22 cellular contexts compared by ENCODE assay signal in the genomic region with DNA sequence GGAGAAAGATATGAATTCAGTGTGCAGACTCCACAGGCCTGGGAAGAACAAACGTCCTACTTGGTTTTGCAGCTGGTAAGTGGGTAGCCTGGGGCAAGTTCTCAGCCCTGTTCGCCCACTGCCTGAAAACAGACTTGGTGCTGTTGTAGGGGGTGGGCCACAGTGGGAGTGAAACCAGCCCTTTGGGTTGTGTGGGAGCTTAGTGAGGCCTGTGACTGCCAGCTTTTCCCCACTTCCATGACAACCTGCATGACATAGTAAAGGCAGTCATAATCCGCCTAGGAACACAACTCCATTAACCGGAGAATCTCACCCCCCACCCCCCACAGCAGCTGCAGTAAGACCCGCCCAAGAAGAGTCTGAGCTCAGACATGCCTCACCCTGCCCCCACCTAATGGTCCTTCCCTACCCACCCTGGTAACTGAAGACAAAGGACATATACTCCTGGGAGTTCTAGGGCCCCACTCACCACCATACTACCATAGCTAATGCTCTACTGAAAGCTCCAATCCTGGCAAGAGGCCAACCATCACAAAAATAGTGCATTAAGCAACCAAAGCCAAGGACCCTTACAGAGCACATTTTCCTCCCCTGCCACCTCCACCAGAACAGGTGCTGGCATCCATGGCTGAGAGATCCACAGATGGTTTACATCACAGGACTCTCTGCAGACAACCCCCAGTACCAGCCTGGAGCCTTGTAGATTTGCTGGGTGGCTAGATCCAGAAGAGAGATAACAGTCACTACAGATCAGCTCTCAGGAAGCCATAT. TPM values are rescaled to one million over a fixed set of nuclear protein-coding genes. Genes with fewer than 3 reads are reported as not detected.
DNase-seq lines count a peak whose midpoint lies in the region; ATAC-seq, FAIRE-seq and TF ChIP-seq lines count a peak whose summit lies in the region.
"Had no signal": no experiment of that assay in that cellular context is flagged by ENCODE, and none has a peak within 500 bp of the region (broad histone marks: within the 10 kb centered on the region; RNA-seq: fewer than 3 reads in every experiment).

No MANE protein-coding gene starts in this region.

- no peak for ATAC-seq in K562
- ATAC-seq in activated T-helper 17 cell treated with anti-CD3 and anti-CD28 coated beads, Interleukin-2, amount 50 U/mL, for 72 hours (replicated peaks): no peak
- ATAC-seq in GM18505 (IDR thresholded peaks at IDR 0.05; ENCODE audit: unreplicated experiment): no peak
- ATAC-seq: T-cell had no signal

- no peak for TF ChIP-seq RAD21 in K562 (CRISPR knock-in tag; conservative IDR thresholded peaks at IDR 0.05 in 1 of 2, IDR thresholded peaks at IDR 0.05 in 1 of 2)

- no peak overlapping the region for H2AFZ ChIP-seq in K562 (ENCODE audit: low read depth, low read length)
- H2AFZ ChIP-seq: GM23248 had no signal

- H3K36me3 ChIP-seq in K562 (ENCODE audit: control insufficient read depth, insufficient read depth, low read length): no peaks in the 10 kb centered on the region

- no TSS peak for BruUV-seq in K562 (replicated peaks; lab: Mats Ljungman, UMichigan)

- H3K4me3 Mint-ChIP-seq in activated naive CD8-positive, alpha-beta T cell: no peak overlapping the region
- no peak overlapping the region for H3K4me3 Mint-ChIP-seq in activated naive CD8-positive, alpha-beta T cell treated with anti-CD3 and anti-CD28 coated beads for 36 hours
- no peak overlapping the region for H3K4me3 Mint-ChIP-seq in activated T-helper 17 cell treated with anti-CD3 and anti-CD28 coated beads, Interleukin-2, amount 50 U/mL, for 72 hours
- H3K4me3 Mint-ChIP-seq: CD4-positive, CD25-positive, alpha-beta regulatory T cell; IgD-negative memory B cell had no signal

- in situ Hi-C loops in K562 (cut with MboI): no loop called here

- no peak overlapping the region for H3K4me3 ChIP-seq in K562
- H3K4me3 ChIP-seq: GM23248 had no signal

- H3K27ac ChIP-seq in K562 (ENCODE audit: extremely low read depth, low read depth, low read length): no peak overlapping the region
- H3K27ac ChIP-seq: GM23248 had no signal

- WGBS in K562 (ENCODE audit: insufficient coverage, low coverage, missing lambda C conversion rate): 0% methylated on average over 5 of the region's 5 CpGs

- H3K4me1 Mint-ChIP-seq in activated naive CD8-positive, alpha-beta T cell (ENCODE audit: low read depth): peaks cover 69% of the 10 kb centered on the region
- peaks cover 34% of the 10 kb centered on the region for H3K4me1 Mint-ChIP-seq in activated naive CD8-positive, alpha-beta T cell treated with anti-CD3 and anti-CD28 coated beads for 36 hours
- H3K4me1 Mint-ChIP-seq in activated T-helper 17 cell treated with anti-CD3 and anti-CD28 coated beads, Interleukin-2, amount 50 U/mL, for 72 hours: no peaks in the 10 kb centered on the region

- CTCF ChIA-PET in K562 (lab: Yijun Ruan, JAX; ENCODE audit: low intra/inter-chr PET ratio): no interaction called here

- FAIRE-seq in K562 (lab: Jason Lieb, UNC): no peak
- FAIRE-seq: GM12892 had no signal

- no peaks in the 10 kb centered on the region for H3K4me1 ChIP-seq in K562 (replicated peaks in 1 of 2; ENCODE audit: control insufficient read depth in 2 of 2, insufficient read depth in 2 of 2, low read length in 2 of 2)

- DNase-seq in activated naive CD8-positive, alpha-beta T cell treated with anti-CD3 and anti-CD28 coated beads for 36 hours: no peak
- DNase-seq in NCI-H2171 treated with DMSO at 0.1 percent for 48 hours (lab: John Stamatoyannopoulos, UW) (peak; percentile 77), K562 (ENCODE audit: extremely low read depth in 1 of 4, low spot score in 3 of 4) (no peak), H4 (ENCODE audit: low spot score) (no peak), LoVo (ENCODE audit: low spot score) (no peak)
- DNase-seq: AML-193; CD4-positive, CD25-positive, alpha-beta regulatory T cell; DND-41; GDM1; GM23248; NCI-H1048; NCI-H2081; NK-92 treated with Interleukin-12 subunit alpha and Interleukin-12 subunit beta, amount 100 ng/mL, for 24 hours; OCI-M1; T-cell had no signal

- no peaks in the 10 kb centered on the region for H4K20me1 ChIP-seq in K562 (replicated peaks; ENCODE audit: control insufficient read depth, insufficient read depth, low read length)

- no peaks in the 10 kb centered on the region; a peak in 1 of 5 replicates for H3K27me3 ChIP-seq in K562 (ENCODE audit: control insufficient read depth in 2 of 2, insufficient read depth in 2 of 2, low read length in 2 of 2)

- no peak for TF ChIP-seq EP300 in K562 (IDR thresholded peaks at IDR 0.05; ENCODE audit: low read length)

- TF ChIP-seq POLR2A in K562 (conservative IDR thresholded peaks at IDR 0.05) (no peak), GM18505 (IDR thresholded peaks at IDR 0.05; ENCODE audit: borderline replicate concordance, extremely low read depth, insufficient read depth, insufficient read length) (no peak)

- no peaks in the 10 kb centered on the region for H3K9me1 ChIP-seq in K562 (ENCODE audit: control insufficient read depth, insufficient read depth, low read length)

- H3K4me2 ChIP-seq in K562 (ENCODE audit: insufficient read depth, low read length): no peak overlapping the region

- intact Hi-C loops in K562 (cut with micrococcal nuclease): no loop called here

- no peaks in the 10 kb centered on the region for H3K9me3 ChIP-seq in K562 (replicated peaks; ENCODE audit: control insufficient read depth, insufficient read depth, low read depth, low read length)

- peaks cover 5% of the 10 kb centered on the region for H3K36me3 Mint-ChIP-seq in activated naive CD8-positive, alpha-beta T cell
- peaks cover 12% of the 10 kb centered on the region for H3K36me3 Mint-ChIP-seq in activated naive CD8-positive, alpha-beta T cell treated with anti-CD3 and anti-CD28 coated beads for 36 hours
- no peaks in the 10 kb centered on the region for H3K36me3 Mint-ChIP-seq in activated T-helper 17 cell treated with anti-CD3 and anti-CD28 coated beads, Interleukin-2, amount 50 U/mL, for 72 hours (ENCODE audit: low read depth)
- H3K36me3 Mint-ChIP-seq: CD4-positive, CD25-positive, alpha-beta regulatory T cell; IgD-negative memory B cell; T-cell had no signal

- peaks cover 22% of the 10 kb centered on the region for H3K9me3 Mint-ChIP-seq in activated naive CD8-positive, alpha-beta T cell (ENCODE audit: low read depth)
- H3K9me3 Mint-ChIP-seq in activated naive CD8-positive, alpha-beta T cell treated with anti-CD3 and anti-CD28 coated beads for 36 hours: peaks cover 16% of the 10 kb centered on the region
- peaks cover 9% of the 10 kb centered on the region for H3K9me3 Mint-ChIP-seq in activated T-helper 17 cell treated with anti-CD3 and anti-CD28 coated beads, Interleukin-2, amount 50 U/mL, for 72 hours

- no peaks in the 10 kb centered on the region for H3K27me3 Mint-ChIP-seq in activated naive CD8-positive, alpha-beta T cell
- no peaks in the 10 kb centered on the region for H3K27me3 Mint-ChIP-seq in activated naive CD8-positive, alpha-beta T cell treated with anti-CD3 and anti-CD28 coated beads for 36 hours
- H3K27me3 Mint-ChIP-seq in activated T-helper 17 cell treated with anti-CD3 and anti-CD28 coated beads, Interleukin-2, amount 50 U/mL, for 72 hours: peaks cover 2% of the 10 kb centered on the region
- H3K27me3 Mint-ChIP-seq: T-cell had no signal

- H3K27ac Mint-ChIP-seq in activated naive CD8-positive, alpha-beta T cell: peak overlapping the region; percentile 11
- H3K27ac Mint-ChIP-seq in activated naive CD8-positive, alpha-beta T cell treated with anti-CD3 and anti-CD28 coated beads for 36 hours: no peak overlapping the region
- no peak overlapping the region for H3K27ac Mint-ChIP-seq in activated T-helper 17 cell treated with anti-CD3 and anti-CD28 coated beads, Interleukin-2, amount 50 U/mL, for 72 hours
- H3K27ac Mint-ChIP-seq: IgD-negative memory B cell had no signal

- no peaks in the 10 kb centered on the region for H3K79me2 ChIP-seq in K562 (ENCODE audit: control insufficient read depth, insufficient read depth, low read length)

- POLR2A ChIA-PET in K562 (lab: Yijun Ruan, JAX): interaction anchor here (0.7 kb wide), 1 partner anchor 14 kb away, joined by 3 read pairs; no protein-coding TSS in a partner anchor

- no peak overlapping the region for H3K9ac ChIP-seq in K562 (ENCODE audit: insufficient read depth in 1 of 2, low read depth in 2 of 2, low read length in 2 of 2)
- H3K9ac ChIP-seq: GM23248 had no signal

- no peak for TF ChIP-seq CTCF in K562 (IDR thresholded peaks at IDR 0.05 in 2 of 3, conservative IDR thresholded peaks at IDR 0.05 in 1 of 3; ENCODE audit: insufficient read depth in 2 of 3, low read depth in 1 of 3, low read length in 3 of 3)

TF ChIP-seq in K562, 482 proteins besides CTCF, POLR2A, EP300 and RAD21 (continues in another document):
- TF ChIP-seq ZFP36 (IDR thresholded peaks at IDR 0.05; ENCODE audit: low read depth, low read length, partially characterized antibody): peak; percentile 13

RNA-seq across cellular contexts. Expression of a gene that starts 39.8 kb away (rescaled TPM):
- not detected for total RNA-seq in activated naive CD8-positive, alpha-beta T cell treated with anti-CD3 and anti-CD28 coated beads for 36 hours
- not detected in 2 replicates for total RNA-seq in K562 (2011; cell fraction: chromatin; rRNA removed; ENCODE audit: low replicate concordance)
- total RNA-seq in K562 (2011; cell fraction: nucleolus; rRNA removed): not detected in 2 replicates
- total RNA-seq in K562 (2011; cell fraction: nucleoplasm; rRNA removed): not detected in 2 replicates
- total RNA-seq in K562 (2014; rRNA removed) (not detected in 2 replicates), K562 (2014; rRNA removed; fragmentation: Illumina TruSeq; extraction: Trizol) (not detected in 2 replicates), K562 (2015; rRNA removed; fragmentation: Illumina TruSeq; extraction: Trizol) (not detected in 2 replicates), K562 (2021) (not detected in 2 replicates)
- polyA plus RNA-seq in K562 (2011; rRNA removed) (not detected in 2 replicates), K562 (2014; fragmentation: Illumina TruSeq; extraction: Trizol) (not detected in 2 replicates), K562 (2014; fragmentation: Nextera tagmentation; extraction: Ambion mirVana) (not detected), K562 (2014; rRNA removed) (not detected in 2 replicates)
- not detected in 2 replicates for polyA plus RNA-seq in K562 (2011; cell fraction: cytosol; rRNA removed)
- polyA plus RNA-seq in K562 (2011; cell fraction: nucleus; rRNA removed): not detected in 2 replicates
- polyA plus RNA-seq in K562 (2012): not detected in 2 replicates
- not detected in 2 replicates for polyA minus RNA-seq in K562 (2011; rRNA and poly(A)+ RNA removed)
- polyA minus RNA-seq in K562 (2011; cell fraction: cytosol; rRNA and poly(A)+ RNA removed): not detected in 2 replicates
- polyA minus RNA-seq in K562 (2011; cell fraction: nucleus; rRNA and poly(A)+ RNA removed): not detected in 2 replicates
- total RNA-seq in activated T-helper 17 cell treated with anti-CD3 and anti-CD28 coated beads, Interleukin-2, amount 50 U/mL, for 72 hours: not detected
- total RNA-seq in H4 (2014; rRNA removed; shearing (Covaris generic)): not detected in 2 replicates
- total RNA-seq: CD4-positive, CD25-positive, alpha-beta regulatory T cell; HT1080; SK-MEL-5; T-cell had no signal
- polyA plus RNA-seq: CD4-positive, CD25-positive, alpha-beta regulatory T cell; IgD-negative memory B cell had no signal
